Comparison of ENCODE assay signal across 21 cellular contexts in the genomic region with DNA sequence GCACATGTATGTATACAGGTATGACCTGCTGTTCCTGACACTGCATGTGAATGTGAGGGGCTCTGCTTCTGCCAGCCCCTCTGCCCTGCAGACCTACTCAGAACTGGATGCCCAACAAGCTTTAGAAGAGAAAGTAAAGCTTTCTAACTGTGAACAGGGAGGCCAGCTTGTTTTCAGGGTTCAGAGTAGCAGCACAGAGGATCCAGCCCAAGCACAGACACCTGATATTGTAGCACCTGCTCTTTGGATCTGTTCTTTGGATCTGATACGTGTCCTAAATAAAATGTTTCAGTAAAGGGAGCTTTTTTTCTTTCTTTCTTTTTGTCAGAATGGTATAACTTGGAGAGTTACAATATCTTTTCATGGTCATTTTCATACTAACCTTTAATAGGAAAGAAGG. TPM values are rescaled to one million over a fixed set of nuclear protein-coding genes. Genes with fewer than 3 reads are reported as not detected.
DNase-seq lines count a peak whose midpoint lies in the region; ATAC-seq and TF ChIP-seq lines count a peak whose summit lies in the region.
"Had no signal": no experiment of that assay in that cellular context is flagged by ENCODE, and none has a peak within 500 bp of the region (broad histone marks: within the 10 kb centered on the region; RNA-seq: fewer than 3 reads in every experiment).

No MANE protein-coding gene starts in this region.

- H3K18ac ChIP-seq in H9 (ENCODE audit: insufficient read length, low read depth, low read length), result no peak overlapping the region

- no peaks in the 10 kb centered on the region for H3K23me2 ChIP-seq in H9 (ENCODE audit: insufficient read length, low read depth, low read length, poor library complexity, severe bottlenecking)

- H3K27me3 ChIP-seq in DND-41 (ENCODE audit: insufficient read depth, low read length, poor library complexity) (no peaks in the 10 kb centered on the region), GM23338 (ENCODE audit: insufficient read depth) (no peaks in the 10 kb centered on the region), gastrocnemius medialis (no peaks in the 10 kb centered on the region), H9 (ENCODE audit: insufficient read depth, low read length) (no peaks in the 10 kb centered on the region)
- H3K27me3 ChIP-seq: BE2C; BLaER1 treated with 17β-estradiol and CSF1 and Interleukin-3, amounts not matched to agents 10 nM and 100 nM had no signal

- H2BK5ac ChIP-seq in H9 (ENCODE audit: insufficient read length, low read length), result no peak overlapping the region

- H3K36me3 Mint-ChIP-seq in GM23338 (ENCODE audit: low read depth) (peaks cover 34% of the 10 kb centered on the region), nephron progenitor cell (ENCODE audit: low read depth) (peaks cover 45% of the 10 kb centered on the region), H9 (ENCODE audit: insufficient read depth in 1 of 3, low read depth in 3 of 3) (peaks cover 16 to 36% (median 28%) of the 10 kb centered on the region in 3 experiments; a peak in 6 of 7 replicates)
- peaks cover 20% of the 10 kb centered on the region for H3K36me3 Mint-ChIP-seq in activated CD4-positive, alpha-beta memory T cell treated with anti-CD3 and anti-CD28 coated beads, Interleukin-2, amount 10 ng/mL, durations not matched to agents 7 days and 5 days (ENCODE audit: low read depth)

- no peak overlapping the region for H3K4me3 Mint-ChIP-seq in GM23338
- no peak overlapping the region for H3K4me3 Mint-ChIP-seq in nephron progenitor cell
- H3K4me3 Mint-ChIP-seq in activated CD4-positive, alpha-beta memory T cell treated with anti-CD3 and anti-CD28 coated beads, Interleukin-2, amount 10 ng/mL, durations not matched to agents 7 days and 5 days, result no peak overlapping the region
- no peak overlapping the region for H3K4me3 Mint-ChIP-seq in H9
- H3K4me3 Mint-ChIP-seq: CD14-positive monocyte; CD4-positive, alpha-beta T cell; CD8-positive, alpha-beta memory T cell had no signal

- H3K4me1 ChIP-seq in DND-41 (ENCODE audit: insufficient read depth, low read length) (no peaks in the 10 kb centered on the region), GM23338 (ENCODE audit: insufficient read depth) (peaks cover 22% of the 10 kb centered on the region), gastrocnemius medialis (peaks cover 50 to 54% of the 10 kb centered on the region in 2 donors), H9 (ENCODE audit: insufficient read depth, low read length) (peaks cover 5% of the 10 kb centered on the region; the same call in 1 of the 2 replicates)

- H3K4ac ChIP-seq in H9 (ENCODE audit: low read depth, low read length), result no peak overlapping the region

- TF ChIP-seq POLR2A in gastrocnemius medialis (IDR thresholded peaks at IDR 0.05), result no peak

- H4K91ac ChIP-seq in H9 (ENCODE audit: insufficient read length, low read depth, low read length), result no peak overlapping the region

- no peaks in the 10 kb centered on the region for H3K79me1 ChIP-seq in H9 (ENCODE audit: insufficient read depth, low read depth, low read length, poor library complexity, severe bottlenecking)

- H3K4me1 Mint-ChIP-seq in GM23338 (peaks cover 43% of the 10 kb centered on the region), nephron progenitor cell (no peaks in the 10 kb centered on the region), H9 (peaks cover 23% of the 10 kb centered on the region in 2 experiments)
- no peaks in the 10 kb centered on the region for H3K4me1 Mint-ChIP-seq in activated CD4-positive, alpha-beta memory T cell treated with anti-CD3 and anti-CD28 coated beads, Interleukin-2, amount 10 ng/mL, durations not matched to agents 7 days and 5 days

- H3K36me3 ChIP-seq in DND-41 (ENCODE audit: insufficient read depth, low read length), result peaks cover 40% of the 10 kb centered on the region
- peaks cover 14% of the 10 kb centered on the region; the same call in 1 of the 2 replicates for H3K36me3 ChIP-seq in GM23338 (ENCODE audit: insufficient read depth)
- peaks cover 0 to 39% of the 10 kb centered on the region in 2 donors for H3K36me3 ChIP-seq in gastrocnemius medialis

- TF ChIP-seq CTCF in DND-41 (IDR thresholded peaks at IDR 0.05; ENCODE audit: borderline replicate concordance, extremely low read depth, low read length, poor library complexity, severe bottlenecking) (no peak), GM23338 (conservative IDR thresholded peaks at IDR 0.05; ENCODE audit: low read depth in 2 of 2) (no peak), nephron progenitor cell (IDR thresholded peaks at IDR 0.05) (no peak), gastrocnemius medialis (IDR thresholded peaks at IDR 0.05 in 4 of 5, conservative IDR thresholded peaks at IDR 0.05 in 1 of 5) (no peak), H9 (conservative IDR thresholded peaks at IDR 0.05) (no peak)

- H3K4me3 ChIP-seq in DND-41 (ENCODE audit: low read depth in 1 of 2, low read length in 2 of 2), result no peak overlapping the region
- no peak overlapping the region for H3K4me3 ChIP-seq in GM23338
- peak overlapping the region in 1 of 4 donors; percentile 21 for H3K4me3 ChIP-seq in gastrocnemius medialis
- H3K4me3 ChIP-seq: A549; BLaER1 treated with 17β-estradiol and CSF1 and Interleukin-3, amounts not matched to agents 10 nM and 100 nM had no signal

- no peak overlapping the region for H2BK15ac ChIP-seq in H9 (ENCODE audit: low read depth, low read length)

- no peak overlapping the region for H3K56ac ChIP-seq in H9 (ENCODE audit: insufficient read length, low read depth, low read length)

- H4K20me1 ChIP-seq in DND-41 (ENCODE audit: insufficient read depth, low read length) (peaks cover 35% of the 10 kb centered on the region; the same call in 1 of the 2 replicates), GM23338 (replicated peaks; ENCODE audit: insufficient read depth) (peaks cover 31% of the 10 kb centered on the region), H9 (ENCODE audit: control insufficient read depth, insufficient read depth, insufficient read length) (no peaks in the 10 kb centered on the region)

- no peak overlapping the region for H3K23ac ChIP-seq in H9 (ENCODE audit: insufficient read length, low read depth, low read length)

- no peak overlapping the region for H4K5ac ChIP-seq in H9 (ENCODE audit: insufficient read length, low read depth, low read length)

- no peak overlapping the region for H2BK12ac ChIP-seq in H9 (ENCODE audit: insufficient read length, low read depth, low read length)

- no CpG with 5 or more reads among the region's 1 CpG for WGBS in H9 (ENCODE audit: extremely low coverage, insufficient read length, low lambda C conversion rate)

- DNase-seq in DND-41, result no peak
- DNase-seq in GM23338 (ENCODE audit: low spot score), result no peak
- no peak for DNase-seq in nephron progenitor cell
- DNase-seq in gastrocnemius medialis, result no peak
- no peak for DNase-seq in activated CD4-positive, alpha-beta memory T cell treated with anti-CD3 and anti-CD28 coated beads, Interleukin-2, amount 10 ng/mL, durations not matched to agents 7 days and 5 days
- DNase-seq in H9, result no peak
- no peak for DNase-seq in NCI-H1092 (lab: John Stamatoyannopoulos, UW)
- DNase-seq: 8988T; ACHN; AML-193; BE2C; CD4-positive, alpha-beta T cell; CD8-positive, alpha-beta memory T cell; DMS 273 treated with DMSO at 0.1 percent for 48 hours; DMS79; GF-D8; H7 had no signal

- no peaks in the 10 kb centered on the region for H3K9me2 ChIP-seq in GM23338 (ENCODE audit: insufficient read depth)

- no peak overlapping the region for H2BK20ac ChIP-seq in H9 (ENCODE audit: low read depth, low read length, poor library complexity, severe bottlenecking)

- H3K9me3 ChIP-seq in DND-41 (ENCODE audit: insufficient read depth, low read length, severe bottlenecking), result no peaks in the 10 kb centered on the region
- no peaks in the 10 kb centered on the region for H3K9me3 ChIP-seq in gastrocnemius medialis
- H3K9me3 ChIP-seq in H9 (ENCODE audit: control insufficient read depth, low read depth, low read length), result no peaks in the 10 kb centered on the region
- H3K9me3 ChIP-seq: A549, BE2C had no signal

- ATAC-seq in DND-41 (ENCODE audit: insufficient read depth, low read depth) (peak; percentile 32; the same call in 1 of the 3 replicates), GM23338 (no peak), gastrocnemius medialis (peak; percentile 86 to 88)
- ATAC-seq: A549, HCT116 had no signal

- H2BK120ac ChIP-seq in H9 (ENCODE audit: low read depth, low read length, poor library complexity, severe bottlenecking), result no peak overlapping the region

- peaks cover 59% of the 10 kb centered on the region for H3K79me2 ChIP-seq in DND-41 (ENCODE audit: insufficient read depth, low read length)
- H3K79me2 ChIP-seq in GM23338 (replicated peaks; ENCODE audit: insufficient read depth), result peaks cover 72% of the 10 kb centered on the region
- peaks cover 11% of the 10 kb centered on the region; the same call in 1 of the 2 replicates for H3K79me2 ChIP-seq in H9 (ENCODE audit: insufficient read depth, low read length)

- no peak overlapping the region for H2AFZ ChIP-seq in DND-41 (ENCODE audit: low read depth, low read length)
- H2AFZ ChIP-seq in GM23338, result no peak overlapping the region
- no peak overlapping the region for H2AFZ ChIP-seq in H9 (ENCODE audit: low read length)

- peaks cover 4% of the 10 kb centered on the region for H3K27me3 Mint-ChIP-seq in GM23338 (ENCODE audit: insufficient read depth, low read depth, poor library complexity)
- H3K27me3 Mint-ChIP-seq in nephron progenitor cell (ENCODE audit: low read depth, poor library complexity), result peaks cover 4% of the 10 kb centered on the region
- H3K27me3 Mint-ChIP-seq in activated CD4-positive, alpha-beta memory T cell treated with anti-CD3 and anti-CD28 coated beads, Interleukin-2, amount 10 ng/mL, durations not matched to agents 7 days and 5 days, result no peaks in the 10 kb centered on the region
- H3K27me3 Mint-ChIP-seq in H9 (ENCODE audit: low read depth), result no peaks in the 10 kb centered on the region
- H3K27me3 Mint-ChIP-seq: CD4-positive, alpha-beta T cell; CD8-positive, alpha-beta memory T cell had no signal

- H3K14ac ChIP-seq in H9 (ENCODE audit: insufficient read depth, low read length), result no peak overlapping the region

- no peak overlapping the region for H2AK5ac ChIP-seq in H9 (ENCODE audit: insufficient read length, low read length)

- H3F3A ChIP-seq in GM23338 (replicated peaks; ENCODE audit: low read depth), result no peaks in the 10 kb centered on the region

- intact Hi-C loops in gastrocnemius medialis (cut with DNase I; ENCODE audit: low total_unique reads), result no loop called here

- H3K9ac ChIP-seq in DND-41 (ENCODE audit: low read depth, low read length) (no peak overlapping the region), H9 (ENCODE audit: extremely low read depth, insufficient read length, low read length) (no peak overlapping the region)
- H3K9ac ChIP-seq: BLaER1 treated with 17β-estradiol and CSF1 and Interleukin-3, amounts not matched to agents 10 nM and 100 nM had no signal

- in situ Hi-C loops in gastrocnemius medialis (cut with MboI; ENCODE audit: low sequenced_read_pairs in 4 of 4), result no loop called here

- no peak overlapping the region for H4K8ac ChIP-seq in H9 (replicated peaks; ENCODE audit: insufficient read length, low read depth, low read length)

- H3K27ac ChIP-seq in DND-41 (ENCODE audit: low read length), result no peak overlapping the region
- no peak overlapping the region for H3K27ac ChIP-seq in GM23338 (ENCODE audit: low read depth)
- peak overlapping the region in 3 of 4 donors; percentile 47 to 72 (median 52) for H3K27ac ChIP-seq in gastrocnemius medialis
- H3K27ac ChIP-seq in H9 (ENCODE audit: insufficient read length, low read depth, low read length), result no peak overlapping the region
- H3K27ac ChIP-seq: A549; BLaER1 treated with 17β-estradiol and CSF1 and Interleukin-3, amounts not matched to agents 10 nM and 100 nM had no signal

- POLR2A ChIA-PET in activated CD4-positive, alpha-beta memory T cell treated with anti-CD3 and anti-CD28 coated beads, Interleukin-2, amount 10 ng/mL, durations not matched to agents 7 days and 5 days (lab: Charles Lee), result no interaction called here

- CTCF ChIA-PET in activated CD4-positive, alpha-beta memory T cell treated with anti-CD3 and anti-CD28 coated beads, Interleukin-2, amount 10 ng/mL, durations not matched to agents 7 days and 5 days (lab: Charles Lee), result interaction anchor here (1.4 kb wide), 1 partner anchor 34 kb away, joined by 4 read pairs; no protein-coding TSS in a partner anchor

- H3K9me3 Mint-ChIP-seq in GM23338 (no peaks in the 10 kb centered on the region), nephron progenitor cell (no peaks in the 10 kb centered on the region), H9 (no peaks in the 10 kb centered on the region)
- H3K9me3 Mint-ChIP-seq in activated CD4-positive, alpha-beta memory T cell treated with anti-CD3 and anti-CD28 coated beads, Interleukin-2, amount 10 ng/mL, durations not matched to agents 7 days and 5 days, result no peaks in the 10 kb centered on the region
- H3K9me3 Mint-ChIP-seq: CD14-positive monocyte; CD4-positive, alpha-beta T cell; CD8-positive, alpha-beta memory T cell had no signal

- peak overlapping the region; percentile 68; the same call in 1 of the 2 replicates for H3K27ac Mint-ChIP-seq in GM23338
- H3K27ac Mint-ChIP-seq in nephron progenitor cell, result peak overlapping the region; percentile 50
- H3K27ac Mint-ChIP-seq in activated CD4-positive, alpha-beta memory T cell treated with anti-CD3 and anti-CD28 coated beads, Interleukin-2, amount 10 ng/mL, durations not matched to agents 7 days and 5 days, result no peak overlapping the region
- H3K27ac Mint-ChIP-seq in H9, result peak overlapping the region in 1 of 3 experiments; percentile 83; a peak in 1 of 7 replicates
- H3K27ac Mint-ChIP-seq: CD14-positive monocyte; CD4-positive, alpha-beta T cell had no signal

- H3T11ph ChIP-seq in H9 (ENCODE audit: low read length), result no peak overlapping the region

- H3K4me2 ChIP-seq in DND-41 (ENCODE audit: insufficient read depth, low read length), result no peak overlapping the region
- H3K4me2 ChIP-seq in GM23338, result peak overlapping the region; percentile 1; the same call in 1 of the 2 replicates
- H3K4me2 ChIP-seq in H9 (ENCODE audit: insufficient read depth, insufficient read length, low read length), result no peak overlapping the region
- H3K4me2 ChIP-seq: A549; BLaER1 treated with 17β-estradiol and CSF1 and Interleukin-3, amounts not matched to agents 10 nM and 100 nM had no signal

RNA-seq across cellular contexts. Expression of gene DCUN1D4, which starts 19.2 kb away (rescaled TPM):
- 37.9 and 54.8 TPM in 2 replicates for total RNA-seq in GM23338 (2014; rRNA removed; shearing (Covaris generic))
- 23.1 and 26.1 TPM in 2 replicates for polyA plus RNA-seq in GM23338 (2016; fragmentation: Nextera tagmentation; extraction: Ambion mirVana)
- total RNA-seq in gastrocnemius medialis (10 to 100 TPM; 13.6 to 23.7 (median 18.4) TPM), H9 (2021) (44.5 and 46.7 TPM in 2 replicates)
- 10 to 100 TPM; 28.9 TPM for total RNA-seq in activated CD4-positive, alpha-beta memory T cell treated with anti-CD3 and anti-CD28 coated beads, Interleukin-2, amount 10 ng/mL, durations not matched to agents 7 days and 5 days

Comparison
In these comparisons a context has a peak if more than half of its experiments do, and no peak if none do; other contexts are left out.
1. H3K27ac ChIP-seq: peak in gastrocnemius medialis (3 of 4); none in DND-41 (single experiment), GM23338 (single experiment) and H9 (single experiment).